16 cellular contexts compared by ENCODE assay signal in the genomic region with DNA sequence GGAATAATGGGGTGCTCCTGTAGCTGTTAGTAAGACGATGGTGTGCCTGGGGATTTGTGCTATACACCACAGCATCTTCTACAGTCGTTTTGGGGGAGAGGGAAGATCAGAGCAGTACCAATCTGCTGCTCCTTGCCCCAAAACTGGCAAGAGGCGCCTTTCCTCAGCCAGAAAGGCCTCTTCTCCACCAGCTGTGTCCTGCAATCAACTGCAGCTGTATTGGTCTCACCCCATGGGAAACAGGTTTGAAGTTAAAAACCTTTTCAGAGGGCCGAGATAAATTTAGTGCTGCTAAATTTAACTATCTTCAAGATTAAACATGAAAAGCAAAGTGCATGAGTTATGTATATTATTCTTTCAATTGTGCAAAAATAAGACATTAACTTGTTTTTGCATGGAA. TPM values are rescaled to one million over a fixed set of nuclear protein-coding genes. Genes with fewer than 3 reads are reported as not detected.
DNase-seq lines count a peak whose midpoint lies in the region; ATAC-seq, FAIRE-seq and TF ChIP-seq lines count a peak whose summit lies in the region.
"Had no signal": no experiment of that assay in that cellular context is flagged by ENCODE, and none has a peak within 500 bp of the region (broad histone marks: within the 10 kb centered on the region; RNA-seq: fewer than 3 reads in every experiment).

No MANE protein-coding gene starts in this region.

- H3K27me3 Mint-ChIP-seq in CD8-positive, alpha-beta T cell (ENCODE audit: low read depth) = no peaks in the 10 kb centered on the region
- peaks cover 2 to 12% (median 6%) of the 10 kb centered on the region in 3 donors for H3K27me3 Mint-ChIP-seq in immature natural killer cell (ENCODE audit: low read depth in 3 of 3)
- no peaks in the 10 kb centered on the region for H3K27me3 Mint-ChIP-seq in activated T-helper 17 cell treated with anti-CD3 and anti-CD28 coated beads, Interleukin-2, amount 50 U/mL, for 72 hours
- H3K27me3 Mint-ChIP-seq: stimulated activated naive CD8-positive, alpha-beta T cell treated with anti-CD3 and anti-CD28 coated beads, Interleukin-15, amount 100 ng/mL, for 72 hours had no signal

- H3K4me1 ChIP-seq in BLaER1 treated with 17β-estradiol and CSF1 and Interleukin-3, amounts not matched to agents 10 nM and 100 nM = peaks cover 33 to 60% (median 45%) of the 10 kb centered on the region in 10 experiments
- peaks cover 20% of the 10 kb centered on the region for H3K4me1 ChIP-seq in CD8-positive, alpha-beta T cell (ENCODE audit: insufficient read depth, low read length)

- H3F3A ChIP-seq in SU-DHL-6 (ENCODE audit: insufficient read depth) = peaks cover 26% of the 10 kb centered on the region

- peak overlapping the region; percentile 64 for H3K27ac Mint-ChIP-seq in CD8-positive, alpha-beta T cell
- peak overlapping the region in 5 of 6 donors; percentile 44 to 79 (median 67) for H3K27ac Mint-ChIP-seq in immature natural killer cell
- no peak overlapping the region for H3K27ac Mint-ChIP-seq in activated T-helper 17 cell treated with anti-CD3 and anti-CD28 coated beads, Interleukin-2, amount 50 U/mL, for 72 hours
- H3K27ac Mint-ChIP-seq: stimulated activated naive CD8-positive, alpha-beta T cell treated with anti-CD3 and anti-CD28 coated beads, Interleukin-15, amount 100 ng/mL, for 72 hours had no signal

- H3K4me3 ChIP-seq in BLaER1 treated with 17β-estradiol and CSF1 and Interleukin-3, amounts not matched to agents 10 nM and 100 nM = peak overlapping the region in 5 of 10 experiments; percentile 81 to 88 (median 84); a peak in 7 of 20 replicates
- H3K4me3 ChIP-seq in CD8-positive, alpha-beta T cell (ENCODE audit: low read depth, low read length) = no peak overlapping the region
- no peak overlapping the region for H3K4me3 ChIP-seq in SU-DHL-6 (ENCODE audit: insufficient read depth, low read length, poor library complexity, severe bottlenecking)
- H3K4me3 ChIP-seq: body of pancreas had no signal

- H3K9ac ChIP-seq in BLaER1 treated with 17β-estradiol and CSF1 and Interleukin-3, amounts not matched to agents 10 nM and 100 nM = peak overlapping the region in 8 of 11 experiments; percentile 48 to 99 (median 98); a peak in 15 of 22 replicates
- 0 out of 2 replicates have a peak overlapping the region, but pooled peaks have one; percentile 98 for H3K9ac ChIP-seq in SU-DHL-6 (ENCODE audit: low read length)

- peaks cover 32% of the 10 kb centered on the region for H3K79me2 ChIP-seq in SU-DHL-6 (ENCODE audit: insufficient read depth, low read length)

- no peaks in the 10 kb centered on the region; a peak in 1 of 22 replicates for H3K36me3 ChIP-seq in BLaER1 treated with 17β-estradiol and CSF1 and Interleukin-3, amounts not matched to agents 10 nM and 100 nM
- no peaks in the 10 kb centered on the region for H3K36me3 ChIP-seq in CD8-positive, alpha-beta T cell (ENCODE audit: insufficient read depth, low read length)
- no peaks in the 10 kb centered on the region for H3K36me3 ChIP-seq in SU-DHL-6 (ENCODE audit: low read length)
- H3K36me3 ChIP-seq: esophagus squamous epithelium had no signal

- POLR2A ChIA-PET in CD8-positive, alpha-beta T cell (lab: Charles Lee) = interaction anchor here (0.8 to 3.2 kb wide), 2 partner anchors 16 to 911 kb away, joined by 4 to 26 read pairs; partner anchors contain the start of gene TRIM13

- H3K4me1 Mint-ChIP-seq in CD8-positive, alpha-beta T cell (ENCODE audit: low read depth) = peaks cover 26% of the 10 kb centered on the region
- H3K4me1 Mint-ChIP-seq in immature natural killer cell = peaks cover 25 to 26% of the 10 kb centered on the region in 2 donors
- peaks cover 16% of the 10 kb centered on the region for H3K4me1 Mint-ChIP-seq in activated T-helper 17 cell treated with anti-CD3 and anti-CD28 coated beads, Interleukin-2, amount 50 U/mL, for 72 hours

- peak overlapping the region; percentile 44 for H3K4me3 Mint-ChIP-seq in CD8-positive, alpha-beta T cell
- peak overlapping the region; percentile 30 to 64 (median 53) for H3K4me3 Mint-ChIP-seq in immature natural killer cell
- no peak overlapping the region for H3K4me3 Mint-ChIP-seq in activated T-helper 17 cell treated with anti-CD3 and anti-CD28 coated beads, Interleukin-2, amount 50 U/mL, for 72 hours

- H3K27ac ChIP-seq in BLaER1 treated with 17β-estradiol and CSF1 and Interleukin-3, amounts not matched to agents 10 nM and 100 nM = peak overlapping the region in 8 of 11 experiments; percentile 43 to 99 (median 98); a peak in 15 of 22 replicates
- H3K27ac ChIP-seq in CD8-positive, alpha-beta T cell (ENCODE audit: low read depth, low read length) = no peak overlapping the region
- H3K27ac ChIP-seq in SU-DHL-6 (ENCODE audit: low read depth, low read length) = no peak overlapping the region; the same call in 1 of the 2 replicates
- H3K27ac ChIP-seq: body of pancreas had no signal

- no peak for TF ChIP-seq CTCF in CD8-positive, alpha-beta T cell (IDR thresholded peaks at IDR 0.05)
- TF ChIP-seq CTCF in SU-DHL-6 (IDR thresholded peaks at IDR 0.05; ENCODE audit: insufficient read depth, low read length, poor library complexity, severe bottlenecking) = no peak

- CTCF ChIA-PET in CD8-positive, alpha-beta T cell (lab: Charles Lee) = interaction anchor here (1.0 to 1.3 kb wide), 3 partner anchors 8 to 931 kb away, joined by 3 read pairs; no protein-coding TSS in a partner anchor

- peak overlapping the region; percentile 86 to 97 (median 92); a peak in 21 of 22 replicates for H3K4me2 ChIP-seq in BLaER1 treated with 17β-estradiol and CSF1 and Interleukin-3, amounts not matched to agents 10 nM and 100 nM
- H3K4me2 ChIP-seq in SU-DHL-6 (ENCODE audit: low read depth, low read length, poor library complexity, severe bottlenecking) = peak overlapping the region; percentile 89

- no peak for ATAC-seq in CD8-positive, alpha-beta T cell
- no peak for ATAC-seq in HG03354 (IDR thresholded peaks at IDR 0.05; ENCODE audit: poor library complexity, severe bottlenecking, unreplicated experiment)
- no peak for ATAC-seq in activated T-helper 17 cell treated with anti-CD3 and anti-CD28 coated beads, Interleukin-2, amount 50 U/mL, for 72 hours (replicated peaks)
- ATAC-seq: body of pancreas; stimulated activated naive CD8-positive, alpha-beta T cell treated with anti-CD3 and anti-CD28 coated beads, Interleukin-15, amount 100 ng/mL, for 72 hours had no signal

- TF ChIP-seq POLR2A in GM12892 (IDR thresholded peaks at IDR 0.05; ENCODE audit: low read depth, low read length) = no peak

- H3K27me3 ChIP-seq in BLaER1 treated with 17β-estradiol and CSF1 and Interleukin-3, amounts not matched to agents 10 nM and 100 nM = no peaks in the 10 kb centered on the region
- no peaks in the 10 kb centered on the region for H3K27me3 ChIP-seq in CD8-positive, alpha-beta T cell (ENCODE audit: insufficient read depth, low read length)
- no peaks in the 10 kb centered on the region for H3K27me3 ChIP-seq in SU-DHL-6 (ENCODE audit: low read length)
- H3K27me3 ChIP-seq: body of pancreas, esophagus squamous epithelium had no signal

- peaks cover 0 to 6% (median 0%) of the 10 kb centered on the region in 11 experiments; a peak in 2 of 22 replicates for H4K20me1 ChIP-seq in BLaER1 treated with 17β-estradiol and CSF1 and Interleukin-3, amounts not matched to agents 10 nM and 100 nM
- H4K20me1 ChIP-seq in SU-DHL-6 (ENCODE audit: low read depth, low read length) = no peaks in the 10 kb centered on the region; the same call in none of the 2 replicates

- no peak for FAIRE-seq in GM12892 (lab: Jason Lieb, UNC)
- FAIRE-seq: RCC 7860 had no signal

- H2AFZ ChIP-seq in SU-DHL-6 (ENCODE audit: low read depth, low read length, severe bottlenecking) = no peak overlapping the region

- no peaks in the 10 kb centered on the region for H3K9me3 Mint-ChIP-seq in CD8-positive, alpha-beta T cell
- H3K9me3 Mint-ChIP-seq in immature natural killer cell = no peaks in the 10 kb centered on the region
- no peaks in the 10 kb centered on the region for H3K9me3 Mint-ChIP-seq in activated T-helper 17 cell treated with anti-CD3 and anti-CD28 coated beads, Interleukin-2, amount 50 U/mL, for 72 hours
- H3K9me3 Mint-ChIP-seq: stimulated activated naive CD8-positive, alpha-beta T cell treated with anti-CD3 and anti-CD28 coated beads, Interleukin-15, amount 100 ng/mL, for 72 hours had no signal

- H3K9me2 ChIP-seq in SU-DHL-6 (replicated peaks; ENCODE audit: insufficient read depth, low read length) = no peaks in the 10 kb centered on the region

- peaks cover 0 to 11% (median 0%) of the 10 kb centered on the region in 11 experiments; a peak in 3 of 22 replicates for H3K9me3 ChIP-seq in BLaER1 treated with 17β-estradiol and CSF1 and Interleukin-3, amounts not matched to agents 10 nM and 100 nM (replicated peaks in 1 of 11)
- no peaks in the 10 kb centered on the region for H3K9me3 ChIP-seq in CD8-positive, alpha-beta T cell (ENCODE audit: low read length)
- no peaks in the 10 kb centered on the region for H3K9me3 ChIP-seq in SU-DHL-6 (ENCODE audit: insufficient read depth, low read length)
- H3K9me3 ChIP-seq: body of pancreas, esophagus squamous epithelium had no signal

- H3K36me3 Mint-ChIP-seq in CD8-positive, alpha-beta T cell = peaks cover 3% of the 10 kb centered on the region
- no peaks in the 10 kb centered on the region for H3K36me3 Mint-ChIP-seq in immature natural killer cell
- H3K36me3 Mint-ChIP-seq in activated T-helper 17 cell treated with anti-CD3 and anti-CD28 coated beads, Interleukin-2, amount 50 U/mL, for 72 hours (ENCODE audit: low read depth) = no peaks in the 10 kb centered on the region

- intact Hi-C loops in CD8-positive, alpha-beta T cell (cut with DNase I, micrococcal nuclease) = loop anchor here in 1 of 2 experiments (1.0 to 10.0 kb wide), 3 partner anchors 14 to 1464 kb away; partner anchors contain the start of genes CAB39L and SETDB2

- DNase-seq in CD8-positive, alpha-beta T cell = no peak
- DNase-seq in immature natural killer cell (no peak), GM12892 (ENCODE audit: insufficient read length) (no peak)
- DNase-seq: body of pancreas; dermis blood vessel endothelial cell; EL; esophagus squamous epithelium; kidney glomerular epithelial cell; NCI-H187 treated with DMSO at 0.1 percent for 48 hours; NCI-H510A treated with DMSO at 0.1 percent for 48 hours; stimulated activated naive CD8-positive, alpha-beta T cell treated with anti-CD3 and anti-CD28 coated beads, Interleukin-15, amount 100 ng/mL, for 72 hours had no signal

RNA-seq across cellular contexts. Expression of gene RNASEH2B, which starts 1.2 kb away (rescaled TPM):
- 10 to 100 TPM; 61.0 to 62.7 TPM for total RNA-seq in CD8-positive, alpha-beta T cell
- 10 to 100 TPM; 52.9 to 70.5 (median 66.5) TPM for polyA plus RNA-seq in immature natural killer cell
- total RNA-seq in activated T-helper 17 cell treated with anti-CD3 and anti-CD28 coated beads, Interleukin-2, amount 50 U/mL, for 72 hours = 10 to 100 TPM; 29.8 to 58.7 TPM
- polyA plus RNA-seq in GM12892 (2012; ENCODE audit: missing spikeins) = 83.1 TPM

Comparison
In these comparisons a context has a peak if more than half of its experiments do, and no peak if none do; other contexts are left out.
1. H3K27ac ChIP-seq: peak in BLaER1 treated with 17β-estradiol and CSF1 and Interleukin-3, amounts not matched to agents 10 nM and 100 nM (8 of 11); none in CD8-positive, alpha-beta T cell (single experiment) and SU-DHL-6 (single experiment).